ENCODE assay signal across 8 cellular contexts in genomic region chr13:27621366-27622101, GRCh38. TPM values are rescaled to one million over a fixed set of nuclear protein-coding genes. Genes with fewer than 3 reads are reported as not detected.
DNase-seq lines count a peak whose midpoint lies in the region; ATAC-seq and TF ChIP-seq lines count a peak whose summit lies in the region.

Gene POLR1D, plus strand, starts transcription at chr13:27621892. Its CDS starts 92 bp downstream, at chr13:27621984.

- CTCF ChIA-PET in activated B cell treated with CpG ODN at 0.5 μM for 24 hours (lab: Charles Lee): interaction anchor here (1.2 kb wide), 1 partner anchor 259 kb away, joined by 3 read pairs; no protein-coding TSS in a partner anchor

- H3K4me1 ChIP-seq in spleen: peaks cover 18 to 80% (median 51%) of the 10 kb centered on the region in 6 donors

- H3K4me1 Mint-ChIP-seq in activated B cell treated with CpG ODN at 0.5 μM for 24 hours (peaks cover 62% of the 10 kb centered on the region), immature natural killer cell (peaks cover 54 to 75% of the 10 kb centered on the region in 2 donors)

- H3K27me3 Mint-ChIP-seq in activated B cell treated with CpG ODN at 0.5 μM for 24 hours (no peaks in the 10 kb centered on the region), immature natural killer cell (ENCODE audit: low read depth in 3 of 3) (peaks cover 2 to 16% (median 3%) of the 10 kb centered on the region in 3 donors)

- peak within 1 kb of the TSS; percentile 68 to 88 for H3K4me3 ChIP-seq in cardiac fibroblast (replicated peaks in 1 of 2; ENCODE audit: low read depth in 2 of 2, low read length in 2 of 2)
- H3K4me3 ChIP-seq in spleen: peak within 1 kb of the TSS; percentile 81 to 98 (median 91)

- H3K36me3 ChIP-seq in spleen: peaks cover 0 to 19% (median 4%) of the 10 kb centered on the region in 6 donors

- intact Hi-C loops in activated B cell treated with CpG ODN at 0.5 μM for 24 hours (cut with micrococcal nuclease): loop anchor here (1.0 to 5.0 kb wide), 7 partner anchors 59 to 1036 kb away; partner anchors contain the start of gene POMP
- intact Hi-C loops in spleen (cut with DNase I; ENCODE audit: low total_unique reads): loop anchor here (10.0 kb wide), 1 partner anchor 167 kb away; the partner anchor contains the start of gene MTIF3

- DNase-seq in A172 (ENCODE audit: low spot score): peak; percentile 46
- peak; percentile 16 for DNase-seq in NCI-H2196 treated with DMSO at 0.1 percent for 48 hours (lab: John Stamatoyannopoulos, UW; ENCODE audit: unreplicated experiment)
- DNase-seq in activated B cell treated with CpG ODN at 0.5 μM for 24 hours: peak; percentile 84
- peak; percentile 71 to 75 for DNase-seq in cardiac fibroblast (ENCODE audit: low read depth in 2 of 2)
- DNase-seq in immature natural killer cell: peak; percentile 77 to 79 (median 78)
- DNase-seq in spleen: peak; percentile 97

- TF ChIP-seq POLR2A in GM18526 (IDR thresholded peaks at IDR 0.05; ENCODE audit: extremely low read depth, insufficient read length): peak; percentile 91
- peak in 1 of 3 donors; percentile 14 for TF ChIP-seq POLR2A in spleen (IDR thresholded peaks at IDR 0.05)

- H3K9me3 Mint-ChIP-seq in activated B cell treated with CpG ODN at 0.5 μM for 24 hours (no peaks in the 10 kb centered on the region), immature natural killer cell (no peaks in the 10 kb centered on the region)

- H3K9me3 ChIP-seq in spleen: no peaks in the 10 kb centered on the region

- WGBS in spleen, 5 donors: 0 to 1% (median 1%) methylated on average over 52 to 71 of the region's 71 CpGs

- peak within 1 kb of the TSS; percentile 91 to 98 (median 96) for H3K27ac ChIP-seq in spleen

- no peak for TF ChIP-seq CTCF in activated B cell treated with CpG ODN at 0.5 μM for 24 hours (IDR thresholded peaks at IDR 0.05)
- TF ChIP-seq CTCF in cardiac fibroblast (IDR thresholded peaks at IDR 0.05; ENCODE audit: low read depth, low read length): no peak
- TF ChIP-seq CTCF in spleen (IDR thresholded peaks at IDR 0.05 in 8 of 11, conservative IDR thresholded peaks at IDR 0.05 in 3 of 11): peak in 2 of 11 experiments; percentile 22 to 27

- H3K4me3 Mint-ChIP-seq in activated B cell treated with CpG ODN at 0.5 μM for 24 hours (peak within 1 kb of the TSS; percentile 93), immature natural killer cell (peak within 1 kb of the TSS; percentile 91 to 99 (median 95))

- no peaks in the 10 kb centered on the region for H3K27me3 ChIP-seq in spleen (replicated peaks in 1 of 7)

- peak within 1 kb of the TSS; percentile 93 for H3K27ac Mint-ChIP-seq in activated B cell treated with CpG ODN at 0.5 μM for 24 hours
- H3K27ac Mint-ChIP-seq in immature natural killer cell: peak within 1 kb of the TSS; percentile 91 to 97 (median 95)

- POLR2A ChIA-PET in activated B cell treated with CpG ODN at 0.5 μM for 24 hours (lab: Charles Lee): interaction anchor here (0.6 to 4.0 kb wide), 25 partner anchors 9 to 1435 kb away, joined by 3 to 84 read pairs (median 5); partner anchors contain the start of genes GTF3A, MTIF3 and SLC46A3

- ATAC-seq in HG03060 (IDR thresholded peaks at IDR 0.05; ENCODE audit: low read depth, unreplicated experiment): peak; percentile 34
- ATAC-seq in activated B cell treated with CpG ODN at 0.5 μM for 24 hours (ENCODE audit: low read depth): peak; percentile 74

- peaks cover 36% of the 10 kb centered on the region for H3K36me3 Mint-ChIP-seq in activated B cell treated with CpG ODN at 0.5 μM for 24 hours (ENCODE audit: low read depth)
- H3K36me3 Mint-ChIP-seq in immature natural killer cell: peaks cover 0 to 8% (median 0%) of the 10 kb centered on the region in 3 donors

RNA-seq across cellular contexts. Expression of gene POLR1D, which starts in this region (rescaled TPM):
- 86.6 and 88.3 TPM in 2 replicates for total RNA-seq in A172 (2014; rRNA removed; shearing (Covaris generic))
- 114 and 121 TPM in 2 replicates for total RNA-seq in activated B cell treated with CpG ODN at 0.5 μM for 24 hours
- polyA plus RNA-seq in immature natural killer cell: 100 to 1,000 TPM in 1 of 3 donors, 10 to 100 TPM in 2; 66.9 to 109 (median 87.7) TPM
- total RNA-seq in spleen: 100 to 1,000 TPM in 3 of 7 donors, 10 to 100 TPM in 4; 64.2 to 115 (median 94.2) TPM
- polyA plus RNA-seq in spleen: 100 to 1,000 TPM; 103 to 134 (median 117) TPM

Comparison
In these comparisons a context has a peak if more than half of its experiments do, and no peak if none do; other contexts are left out.
1. Peak in every context shown above with its lines: DNase-seq, ATAC-seq, H3K4me3 ChIP-seq and H3K27ac ChIP-seq.
2. DNase-seq: peak in every context shown above with its lines; median percentile 97 in spleen; 84 in activated B cell treated with CpG ODN at 0.5 μM for 24 hours; 78 in immature natural killer cell; 73 in cardiac fibroblast; 46 in A172; 16 in NCI-H2196 treated with DMSO at 0.1 percent for 48 hours.